In the genomic region with DNA sequence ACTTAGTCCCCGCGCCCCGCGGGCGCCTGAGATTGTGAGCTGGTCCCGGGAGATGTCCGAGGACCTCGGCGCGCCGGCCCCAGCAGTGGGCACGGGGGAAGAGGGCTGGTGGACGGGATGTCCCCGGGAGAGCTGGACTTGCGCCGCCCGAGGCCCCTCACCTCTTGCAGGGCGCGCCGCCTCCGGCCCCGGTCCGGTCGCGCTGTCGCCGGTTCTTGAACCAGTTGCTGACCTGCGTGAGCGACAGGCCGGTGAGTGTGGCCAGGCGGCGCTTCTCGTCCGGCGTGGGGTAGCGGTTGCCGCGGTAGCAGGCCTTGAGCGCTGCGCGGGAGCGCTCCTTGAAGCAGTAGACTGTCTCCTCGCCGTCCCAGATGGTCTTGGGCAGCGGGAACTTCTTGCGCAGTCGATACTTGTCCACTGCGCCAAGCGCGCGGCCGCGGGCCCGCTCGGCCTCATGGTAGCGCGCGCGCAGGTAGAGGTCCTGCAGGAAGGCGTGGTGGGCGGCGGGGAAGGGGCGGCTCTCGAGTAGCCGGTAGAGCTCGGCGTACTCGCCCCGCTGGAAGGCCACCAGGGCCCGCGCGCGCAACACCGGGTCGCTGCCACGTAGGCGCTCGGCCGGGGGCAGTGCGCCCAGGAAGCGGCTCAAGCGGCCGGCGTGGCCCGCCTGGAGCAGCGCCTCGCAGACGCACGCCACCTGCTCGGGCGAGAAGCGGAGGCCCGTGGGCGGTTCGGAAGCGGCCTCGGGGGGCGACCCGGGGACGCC, we compare ENCODE assay signal across 8 cellular contexts. TPM values are rescaled to one million over a fixed set of nuclear protein-coding genes. Genes with fewer than 3 reads are reported as not detected.
DNase-seq lines count a peak whose midpoint lies in the region; ATAC-seq and TF ChIP-seq lines count a peak whose summit lies in the region.

No MANE protein-coding gene starts in this region.

- POLR2A ChIA-PET in activated CD4-positive, alpha-beta memory T cell treated with anti-CD3 and anti-CD28 coated beads for 36 hours (lab: Charles Lee) = interaction anchor here (1.2 to 1.8 kb wide), 6 partner anchors 11 to 126 kb away, joined by 3 to 10 read pairs (median 4); partner anchors contain the start of genes DMWD and QPCTL

- peaks cover 10% of the 10 kb centered on the region for H3K4me1 Mint-ChIP-seq in activated CD4-positive, alpha-beta memory T cell treated with anti-CD3 and anti-CD28 coated beads for 36 hours (ENCODE audit: low read depth)
- H3K4me1 Mint-ChIP-seq in nephron progenitor cell = peaks cover 48% of the 10 kb centered on the region

- H3K4me3 ChIP-seq in fibroblast of the aortic adventitia (ENCODE audit: low read depth, low read length) = peak overlapping the region; percentile 82

- CTCF ChIA-PET in activated CD4-positive, alpha-beta memory T cell treated with anti-CD3 and anti-CD28 coated beads for 36 hours (lab: Charles Lee) = interaction anchor here (0.8 to 6.5 kb wide), 9 partner anchors 11 to 241 kb away, joined by 3 to 121 read pairs (median 8); partner anchors contain the start of genes DMPK and FBXO46

- DNase-seq in Daoy (ENCODE audit: low read depth) = peak; percentile 80
- DNase-seq in HUDEP-2 (lab: John Stamatoyannopoulos, UW; ENCODE audit: unreplicated experiment in 76 of 76) = peak in 40 of 76 experiments; percentile 25 to 73 (median 48)
- peak; percentile 23 for DNase-seq in activated CD4-positive, alpha-beta memory T cell treated with anti-CD3 and anti-CD28 coated beads for 36 hours
- peak; percentile 65 for DNase-seq in fibroblast of the aortic adventitia (ENCODE audit: low read depth)
- DNase-seq in nephron progenitor cell = peak; percentile 66
- no peak for DNase-seq in DMS79 (lab: John Stamatoyannopoulos, UW)
- DNase-seq in NCI-H2107 treated with DMSO at 0.1 percent for 48 hours (lab: John Stamatoyannopoulos, UW; ENCODE audit: unreplicated experiment) = no peak

- H3K27ac Mint-ChIP-seq in activated CD4-positive, alpha-beta memory T cell treated with anti-CD3 and anti-CD28 coated beads for 36 hours = no peak overlapping the region
- H3K27ac Mint-ChIP-seq in nephron progenitor cell = peak overlapping the region; percentile 88

- no peaks in the 10 kb centered on the region for H3K9me3 Mint-ChIP-seq in activated CD4-positive, alpha-beta memory T cell treated with anti-CD3 and anti-CD28 coated beads for 36 hours
- no peaks in the 10 kb centered on the region for H3K9me3 Mint-ChIP-seq in nephron progenitor cell

- H3K36me3 Mint-ChIP-seq in activated CD4-positive, alpha-beta memory T cell treated with anti-CD3 and anti-CD28 coated beads for 36 hours = peaks cover 3% of the 10 kb centered on the region
- peaks cover 4% of the 10 kb centered on the region for H3K36me3 Mint-ChIP-seq in nephron progenitor cell (ENCODE audit: low read depth)

- no peak for ATAC-seq in GM19324 (IDR thresholded peaks at IDR 0.05; ENCODE audit: low FRiP score, unreplicated experiment)

- TF ChIP-seq CTCF in fibroblast of the aortic adventitia (IDR thresholded peaks at IDR 0.05; ENCODE audit: insufficient read depth, low read length) = no peak
- no peak for TF ChIP-seq CTCF in nephron progenitor cell (IDR thresholded peaks at IDR 0.05)

- intact Hi-C loops in activated CD4-positive, alpha-beta memory T cell treated with anti-CD3 and anti-CD28 coated beads for 36 hours (cut with micrococcal nuclease) = loop anchor here (2.0 kb wide), 1 partner anchor 37 kb away; the partner anchor contains the start of gene FBXO46

- H3K4me3 Mint-ChIP-seq in activated CD4-positive, alpha-beta memory T cell treated with anti-CD3 and anti-CD28 coated beads for 36 hours = peak overlapping the region; percentile 60
- H3K4me3 Mint-ChIP-seq in nephron progenitor cell = peak overlapping the region; percentile 90

- peaks cover 15% of the 10 kb centered on the region for H3K27me3 Mint-ChIP-seq in activated CD4-positive, alpha-beta memory T cell treated with anti-CD3 and anti-CD28 coated beads for 36 hours
- no peaks in the 10 kb centered on the region for H3K27me3 Mint-ChIP-seq in nephron progenitor cell (ENCODE audit: low read depth, poor library complexity)

RNA-seq across cellular contexts. Expression of gene SIX5, which starts 1.0 kb away (rescaled TPM):
- 5.1 and 9.5 TPM in 2 replicates for total RNA-seq in Daoy (2014; rRNA removed; shearing (Covaris generic))
- 1 to 10 TPM; 2.3 to 2.4 TPM for total RNA-seq in activated CD4-positive, alpha-beta memory T cell treated with anti-CD3 and anti-CD28 coated beads for 36 hours
- 9.5 and 16.4 TPM in 2 replicates for total RNA-seq in fibroblast of the aortic adventitia (ENCODE audit: low replicate concordance)

RNA-seq across cellular contexts. Expression of gene DMPK, which starts 14.2 kb away (rescaled TPM):
- total RNA-seq in Daoy (2014; rRNA removed; shearing (Covaris generic)) = 8.4 and 8.7 TPM in 2 replicates
- 10 to 100 TPM; 10.7 to 11.0 TPM for total RNA-seq in activated CD4-positive, alpha-beta memory T cell treated with anti-CD3 and anti-CD28 coated beads for 36 hours
- 46.5 and 85.2 TPM in 2 replicates for total RNA-seq in fibroblast of the aortic adventitia (ENCODE audit: low replicate concordance)

RNA-seq across cellular contexts. Expression of gene DMWD, which starts 24.6 kb away (rescaled TPM):
- total RNA-seq in Daoy (2014; rRNA removed; shearing (Covaris generic)) = 16.7 and 22.1 TPM in 2 replicates
- 10 to 100 TPM; 43.1 to 45.8 TPM for total RNA-seq in activated CD4-positive, alpha-beta memory T cell treated with anti-CD3 and anti-CD28 coated beads for 36 hours
- 28.6 and 41.4 TPM in 2 replicates for total RNA-seq in fibroblast of the aortic adventitia (ENCODE audit: low replicate concordance)

RNA-seq across cellular contexts. Expression of gene MEIOSIN, which starts 34.8 kb away (rescaled TPM):
- not detected in 2 replicates for total RNA-seq in Daoy (2014; rRNA removed; shearing (Covaris generic))
- not detected for total RNA-seq in activated CD4-positive, alpha-beta memory T cell treated with anti-CD3 and anti-CD28 coated beads for 36 hours
- total RNA-seq in fibroblast of the aortic adventitia (ENCODE audit: low replicate concordance) = not detected in 2 replicates

RNA-seq across cellular contexts. Expression of gene FBXO46, which starts 37.4 kb away (rescaled TPM):
- total RNA-seq in Daoy (2014; rRNA removed; shearing (Covaris generic)) = 7.9 and 15.0 TPM in 2 replicates
- 10 to 100 TPM; 26.1 to 29.4 TPM for total RNA-seq in activated CD4-positive, alpha-beta memory T cell treated with anti-CD3 and anti-CD28 coated beads for 36 hours
- total RNA-seq in fibroblast of the aortic adventitia (ENCODE audit: low replicate concordance) = 6.6 and 6.8 TPM in 2 replicates

Comparison
In these comparisons a context has a peak if more than half of its experiments do, and no peak if none do; other contexts are left out.
1. DNase-seq: peak in Daoy (single experiment), HUDEP-2 (40 of 76), activated CD4-positive, alpha-beta memory T cell treated with anti-CD3 and anti-CD28 coated beads for 36 hours (single experiment), fibroblast of the aortic adventitia (single experiment) and nephron progenitor cell (single experiment); none in DMS79 (single experiment) and NCI-H2107 treated with DMSO at 0.1 percent for 48 hours (single experiment).